Comparison of ENCODE assay signal across 22 cellular contexts in the genomic region with DNA sequence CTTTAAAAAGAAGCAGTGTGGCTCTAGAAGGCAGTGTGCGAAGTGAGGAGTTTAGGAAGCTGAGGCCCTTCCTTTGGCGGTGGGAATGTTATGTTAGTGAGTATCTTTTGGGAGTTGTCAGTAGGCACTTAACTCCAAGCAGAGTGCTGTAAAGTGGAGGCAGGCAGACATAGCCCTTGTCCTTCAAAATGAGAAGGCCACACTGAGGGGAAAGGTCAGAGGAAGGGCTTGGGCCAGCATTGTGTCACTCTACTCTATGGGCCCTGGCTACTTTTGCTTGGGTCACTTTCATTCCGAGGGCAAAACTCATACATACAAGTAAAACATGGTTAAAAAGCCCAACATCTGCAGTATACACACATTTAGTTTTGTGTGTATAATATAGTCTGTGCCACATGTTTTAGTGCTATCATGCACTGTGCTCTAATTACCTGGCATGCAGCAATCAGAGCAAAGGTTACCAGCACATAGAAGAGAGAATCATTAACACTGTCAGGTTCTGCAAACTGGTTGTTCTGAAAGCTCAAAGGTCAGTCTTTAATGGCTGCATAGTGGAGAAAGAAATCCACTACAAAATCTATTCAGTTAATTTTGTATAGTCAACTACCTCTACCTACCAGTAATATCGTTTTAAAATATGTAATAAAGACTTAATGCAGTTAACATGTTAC.
"Had no signal": no experiment of that assay in that cellular context is flagged by ENCODE, and none has a peak within 500 bp of the region (broad histone marks: within the 10 kb centered on the region; RNA-seq: fewer than 3 reads in every experiment).

No MANE protein-coding gene starts in this region.

- H3K36me3 ChIP-seq: adrenal gland, ascending aorta, gastroesophageal sphincter had no signal

- DNase-seq: activated CD4-positive, alpha-beta T cell treated with anti-CD3 and anti-CD28 coated beads for 1 hour; activated CD4-positive, alpha-beta T cell treated with anti-CD3 and anti-CD28 coated beads, Interleukin-2, amount 50 U/mL, for 1 hour; activated T-cell treated with anti-CD3 and anti-CD28 coated beads, Interleukin-2, amount 50 U/mL, for 1 hour; adrenal gland; endodermal cell; head of caudate nucleus; mammary epithelial cell; midbrain; nucleus accumbens; stimulated activated CD4-positive, alpha-beta T cell treated with anti-CD3 and anti-CD28 coated beads, Interleukin-15, amount 100 ng/mL, for 24 hours; stimulated activated naive B cell treated with anti-CD40 and anti-IgM and Interleukin-4, amounts not matched to agents 10 μg/mL and 1 μg/mL and 100 μg/mL, for 72 hours; T-helper 1 cell; trophoblast cell had no signal

- H3K4me3 ChIP-seq: adrenal gland, ascending aorta, coronary artery, gastroesophageal sphincter, smooth muscle cell had no signal

- H3K4me1 ChIP-seq: adrenal gland, ascending aorta, gastroesophageal sphincter, parathyroid adenoma had no signal

- H3K4me1 Mint-ChIP-seq: nephron; stimulated activated naive B cell treated with anti-CD40 and anti-IgM and Interleukin-4, amounts not matched to agents 10 μg/mL and 1 μg/mL and 100 μg/mL, for 72 hours had no signal

- ATAC-seq: activated naive CD4-positive, alpha-beta T cell treated with anti-CD3 and anti-CD28 coated beads, Interleukin-2, amount 50 U/mL, for 72 hours; gastroesophageal sphincter; sciatic nerve; SK-N-SH treated with all-trans-retinoic acid at 6 μM for 48 hours; stimulated activated naive B cell treated with anti-CD40 and anti-IgM and Interleukin-4, amounts not matched to agents 10 μg/mL and 1 μg/mL and 100 μg/mL, for 72 hours had no signal

- H3K27ac ChIP-seq: adrenal gland, ascending aorta, coronary artery, gastroesophageal sphincter, parathyroid adenoma had no signal

- H3K27ac Mint-ChIP-seq: activated naive CD4-positive, alpha-beta T cell treated with anti-CD3 and anti-CD28 coated beads, Interleukin-2, amount 50 U/mL, for 72 hours; endodermal cell; nephron; stimulated activated naive B cell treated with anti-CD40 and anti-IgM and Interleukin-4, amounts not matched to agents 10 μg/mL and 1 μg/mL and 100 μg/mL, for 72 hours had no signal

- H3K4me3 Mint-ChIP-seq: endodermal cell; nephron; stimulated activated naive B cell treated with anti-CD40 and anti-IgM and Interleukin-4, amounts not matched to agents 10 μg/mL and 1 μg/mL and 100 μg/mL, for 72 hours had no signal

- H3K27me3 ChIP-seq: adrenal gland, ascending aorta, gastroesophageal sphincter had no signal
